15 cellular contexts compared by ENCODE assay signal in the genomic region with DNA sequence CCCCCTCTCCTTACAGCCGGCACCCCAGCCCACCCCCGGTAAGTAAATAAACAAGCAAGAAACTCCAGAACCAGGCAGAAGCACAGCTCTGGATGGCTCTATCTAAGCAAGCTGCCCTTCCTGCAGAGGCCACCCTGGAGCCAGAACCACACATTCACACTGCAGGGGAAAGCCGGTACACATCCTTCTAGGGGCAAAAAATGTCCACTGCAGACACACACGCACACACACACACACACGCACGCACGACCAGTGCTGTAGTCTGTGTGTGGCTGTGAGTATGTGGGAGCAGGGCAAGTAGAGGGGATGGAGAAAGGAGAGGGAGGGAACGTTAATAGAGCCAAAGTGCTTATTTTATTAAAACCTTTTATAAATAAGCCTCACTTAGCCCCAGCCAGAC.
A peak's percentile ranks its signal among the peaks of the same experiment; 100 is the strongest.
DNase-seq lines count a peak whose midpoint lies in the region; ATAC-seq, FAIRE-seq and TF ChIP-seq lines count a peak whose summit lies in the region.
"Had no signal": no experiment of that assay in that cellular context is flagged by ENCODE, and none has a peak within 500 bp of the region (broad histone marks: within the 10 kb centered on the region; RNA-seq: fewer than 3 reads in every experiment).

No MANE protein-coding gene starts in this region.

- peaks cover 12% of the 10 kb centered on the region; the same call in 1 of the 2 replicates for H3K4me1 ChIP-seq in SJCRH30
- no peaks in the 10 kb centered on the region for H3K4me1 ChIP-seq in prostate gland (replicated peaks)
- H3K4me1 ChIP-seq: lower lobe of right lung had no signal

- H3K27ac ChIP-seq in SJCRH30 (no peak overlapping the region), prostate gland (peak overlapping the region; percentile 62 to 68)
- H3K27ac ChIP-seq: lower lobe of right lung had no signal

- H3K27me3 ChIP-seq in SJCRH30 (0 out of 2 replicates have a peak, but pooled peaks cover 3% of the 10 kb centered on the region), prostate gland (replicated peaks; ENCODE audit: insufficient read depth) (no peaks in the 10 kb centered on the region)

- no peak for FAIRE-seq in RCC 7860 (lab: Jason Lieb, UNC)
- FAIRE-seq: bronchial epithelial cell, endothelial cell of umbilical vein had no signal

- no peak overlapping the region for H3K4me3 ChIP-seq in SJCRH30
- H3K4me3 ChIP-seq in prostate gland: no peak overlapping the region
- H3K4me3 ChIP-seq: lower lobe of right lung had no signal

- H3K36me3 ChIP-seq in SJCRH30 (no peaks in the 10 kb centered on the region), prostate gland (no peaks in the 10 kb centered on the region)
- H3K36me3 ChIP-seq: lower lobe of right lung had no signal

- H3K9me3 ChIP-seq in SJCRH30 (replicated peaks): no peaks in the 10 kb centered on the region
- H3K9me3 ChIP-seq in prostate gland: no peaks in the 10 kb centered on the region
- H3K9me3 ChIP-seq: lower lobe of right lung had no signal

- no peak for TF ChIP-seq CTCF in prostate gland (IDR thresholded peaks at IDR 0.05)

- 26% methylated on average over 8 of the region's 8 CpGs for WGBS in prostate gland

- ATAC-seq in left cardiac atrium (peak; percentile 43 to 45), GM21786 (IDR thresholded peaks at IDR 0.05; ENCODE audit: unreplicated experiment) (no peak), GM21367 (IDR thresholded peaks at IDR 0.05; ENCODE audit: unreplicated experiment) (no peak)
- ATAC-seq: lower lobe of right lung had no signal

- TF ChIP-seq POLR2A in prostate gland (IDR thresholded peaks at IDR 0.05): no peak

- intact Hi-C loops in left cardiac atrium (cut with DNase I) (no loop called here), prostate gland (cut with DNase I) (loop anchor here (5.0 kb wide), 1 partner anchor 62 kb away; the partner anchor contains the start of gene ADCY5)

- DNase-seq in EH (ENCODE audit: low read depth) (peak; percentile 35), SJCRH30 (peak; percentile 25 to 32), left cardiac atrium (no peak), prostate gland (ENCODE audit: low spot score) (no peak), RCC 7860 (ENCODE audit: low spot score) (no peak), NCI-H2196 (lab: John Stamatoyannopoulos, UW; ENCODE audit: unreplicated experiment) (no peak)
- DNase-seq: activated CD4-positive, alpha-beta T cell treated with anti-CD3 and anti-CD28 coated beads, Interleukin-2, amount 50 U/mL, for 48 hours; lower lobe of right lung; NCI-H510A treated with DMSO at 0.1 percent for 48 hours; nucleus accumbens; T1000 had no signal

Comparison
In these comparisons a context has a peak if more than half of its experiments do, and no peak if none do; other contexts are left out.
1. DNase-seq: peak in EH (single experiment) and SJCRH30 (2 of 2); none in left cardiac atrium (single experiment), prostate gland (single experiment), RCC 7860 (single experiment) and NCI-H2196 (single experiment).
2. ATAC-seq: peak in left cardiac atrium (2 of 2); none in GM21786 (single experiment) and GM21367 (single experiment).